ENCODE assay signal across 8 cellular contexts in genomic region chr12:76037130-76038105, GRCh38. TPM values are rescaled to one million over a fixed set of nuclear protein-coding genes. Genes with fewer than 3 reads are reported as not detected.
DNase-seq lines count a peak whose midpoint lies in the region; ATAC-seq and TF ChIP-seq lines count a peak whose summit lies in the region.

No MANE protein-coding gene starts in this region.

- TF ChIP-seq CTCF in HL-60 (IDR thresholded peaks at IDR 0.05; ENCODE audit: insufficient read depth, low read length): peak; percentile 69

- no peak overlapping the region for H3K27ac ChIP-seq in HL-60 (replicated peaks)

- no peaks in the 10 kb centered on the region for H3K9me3 Mint-ChIP-seq in activated naive CD8-positive, alpha-beta T cell treated with anti-CD3 and anti-CD28 coated beads, Interleukin-2, amount 50 U/mL, for 24 hours

- no peaks in the 10 kb centered on the region for H3K27me3 ChIP-seq in HL-60 (ENCODE audit: insufficient read depth, poor library complexity, severe bottlenecking)

- no peak overlapping the region for H3K4me3 Mint-ChIP-seq in activated naive CD8-positive, alpha-beta T cell treated with anti-CD3 and anti-CD28 coated beads, Interleukin-2, amount 50 U/mL, for 24 hours

- intact Hi-C loops in left ventricle myocardium superior (cut with micrococcal nuclease): loop anchor here (5.0 kb wide), 1 partner anchor 510 kb away; no protein-coding TSS in a partner anchor
- intact Hi-C loops in sciatic nerve (cut with DNase I): loop anchor here (10.0 kb wide), 1 partner anchor 513 kb away; no protein-coding TSS in a partner anchor

- peak overlapping the region; percentile 6 for H3K27ac Mint-ChIP-seq in activated naive CD8-positive, alpha-beta T cell treated with anti-CD3 and anti-CD28 coated beads, Interleukin-2, amount 50 U/mL, for 24 hours

- DNase-seq in activated CD4-positive, alpha-beta T cell treated with anti-CD3 and anti-CD28 coated beads for 4 hours: peak; percentile 32 to 40
- DNase-seq in activated CD4-positive, alpha-beta T cell treated with anti-CD3 and anti-CD28 coated beads, Interleukin-2, amount 50 U/mL, for 1 hour: no peak
- DNase-seq in HL-60 (ENCODE audit: low read depth in 1 of 2, low spot score in 1 of 2) (peak in 1 of 2 experiments; percentile 57), NCI-H774 (lab: John Stamatoyannopoulos, UW) (peak; percentile 76), left ventricle myocardium superior (no peak), sciatic nerve (ENCODE audit: low spot score) (no peak)
- no peak for DNase-seq in activated naive CD8-positive, alpha-beta T cell treated with anti-CD3 and anti-CD28 coated beads, Interleukin-2, amount 50 U/mL, for 24 hours

- H3K4me3 ChIP-seq in HL-60 (replicated peaks; ENCODE audit: insufficient read depth, low read length): no peak overlapping the region

- H3K36me3 Mint-ChIP-seq in activated naive CD8-positive, alpha-beta T cell treated with anti-CD3 and anti-CD28 coated beads, Interleukin-2, amount 50 U/mL, for 24 hours (ENCODE audit: low read depth): peaks cover 3% of the 10 kb centered on the region

- ATAC-seq in GM21423 (IDR thresholded peaks at IDR 0.05; ENCODE audit: unreplicated experiment) (peak; percentile 59), left ventricle myocardium superior (peak; percentile 73), sciatic nerve (peak; percentile 82)
- peak; percentile 55 for ATAC-seq in activated naive CD8-positive, alpha-beta T cell treated with anti-CD3 and anti-CD28 coated beads, Interleukin-2, amount 50 U/mL, for 24 hours

- no peaks in the 10 kb centered on the region for H3K27me3 Mint-ChIP-seq in activated naive CD8-positive, alpha-beta T cell treated with anti-CD3 and anti-CD28 coated beads, Interleukin-2, amount 50 U/mL, for 24 hours

- peaks cover 36% of the 10 kb centered on the region for H3K4me1 Mint-ChIP-seq in activated naive CD8-positive, alpha-beta T cell treated with anti-CD3 and anti-CD28 coated beads, Interleukin-2, amount 50 U/mL, for 24 hours

RNA-seq across cellular contexts. Expression of gene PHLDA1, which starts 5.8 kb away (rescaled TPM):
- total RNA-seq in left ventricle myocardium superior (2.5 TPM), sciatic nerve (34.2 TPM)

RNA-seq across cellular contexts. Expression of gene NAP1L1, which starts 47.1 kb away (rescaled TPM):
- total RNA-seq in left ventricle myocardium superior (316 TPM), sciatic nerve (425 TPM)

Comparison
In these comparisons a context has a peak if more than half of its experiments do, and no peak if none do; other contexts are left out.
1. DNase-seq: peak in activated CD4-positive, alpha-beta T cell treated with anti-CD3 and anti-CD28 coated beads for 4 hours (2 of 2) and NCI-H774 (single experiment); none in activated CD4-positive, alpha-beta T cell treated with anti-CD3 and anti-CD28 coated beads, Interleukin-2, amount 50 U/mL, for 1 hour (single experiment), activated naive CD8-positive, alpha-beta T cell treated with anti-CD3 and anti-CD28 coated beads, Interleukin-2, amount 50 U/mL, for 24 hours (single experiment), left ventricle myocardium superior (single experiment) and sciatic nerve (single experiment).
2. Peak in every context shown above with its lines, with median percentiles within 50 percentile points of each other: ATAC-seq.